Comparison of ENCODE assay signal across 8 cellular contexts in genomic region chr12:47904647-47905312, GRCh38. TPM values are rescaled to one million over a fixed set of nuclear protein-coding genes. Genes with fewer than 3 reads are reported as not detected.
A peak's percentile ranks its signal among the peaks of the same experiment; 100 is the strongest.
DNase-seq lines count a peak whose midpoint lies in the region; ATAC-seq and TF ChIP-seq lines count a peak whose summit lies in the region.

Gene VDR (minus strand): TSS chr12:47904994. CDS start chr12:47879113, 25,881 bp downstream.

- H3K9me2 ChIP-seq in OCI-LY1 (ENCODE audit: low read depth, low read length), result no peaks in the 10 kb centered on the region

- no peak within 1 kb of the TSS for H2AFZ ChIP-seq in OCI-LY1 (ENCODE audit: low read length)

- no peaks in the 10 kb centered on the region for H3K27me3 ChIP-seq in CD4-positive, alpha-beta memory T cell (ENCODE audit: insufficient read depth, low read length)
- H3K27me3 ChIP-seq in OCI-LY1 (ENCODE audit: insufficient read depth, low read length) (no peaks in the 10 kb centered on the region), esophagus (ENCODE audit: control insufficient read depth in 1 of 2, insufficient read depth in 2 of 2, low read length in 2 of 2) (no peaks in the 10 kb centered on the region), muscle layer of duodenum (ENCODE audit: low read depth, low read length) (no peaks in the 10 kb centered on the region)

- peak within 1 kb of the TSS; percentile 86 to 97 (median 90) for H3K4me3 Mint-ChIP-seq in CD4-positive, alpha-beta memory T cell
- peak within 1 kb of the TSS; percentile 86 to 89 for H3K4me3 Mint-ChIP-seq in stimulated activated naive B cell treated with anti-CD40 and anti-IgM and Interleukin-4, amounts not matched to agents 10 μg/mL and 1 μg/mL and 100 μg/mL, for 72 hours

- H3K4me2 ChIP-seq in OCI-LY1 (ENCODE audit: low read length), result peak within 1 kb of the TSS; percentile 73

- no peaks in the 10 kb centered on the region for H3K36me3 ChIP-seq in CD4-positive, alpha-beta memory T cell (ENCODE audit: insufficient read depth, low read length)
- H3K36me3 ChIP-seq in OCI-LY1 (ENCODE audit: insufficient read depth, low read length) (no peaks in the 10 kb centered on the region), esophagus (ENCODE audit: control insufficient read depth in 2 of 2, insufficient read depth in 2 of 2, low read length in 1 of 2) (no peaks in the 10 kb centered on the region), muscle layer of duodenum (ENCODE audit: control insufficient read depth in 1 of 2, insufficient read depth in 2 of 2, low read length in 2 of 2) (no peaks in the 10 kb centered on the region)

- no peaks in the 10 kb centered on the region for H4K20me1 ChIP-seq in OCI-LY1 (ENCODE audit: insufficient read depth, low read length)

- POLR2A ChIA-PET in CD4-positive, alpha-beta memory T cell (lab: Charles Lee; ENCODE audit: partially characterized antibody), result interaction anchor here (0.9 to 4.2 kb wide), 11 partner anchors 9 to 292 kb away, joined by 3 to 40 read pairs (median 5); partner anchors contain the start of genes ASB8 and TMEM106C

- 0 to 1% methylated on average over 48 of the region's 48 CpGs for WGBS in esophagus, 2 donors

- no peaks in the 10 kb centered on the region for H3K79me2 ChIP-seq in OCI-LY1 (ENCODE audit: insufficient read depth, low read length)

- CTCF ChIA-PET in CD4-positive, alpha-beta memory T cell (lab: Charles Lee; ENCODE audit: partially characterized antibody), result interaction anchor here (0.8 to 2.4 kb wide), 16 partner anchors 9 to 295 kb away, joined by 3 to 18 read pairs (median 4); partner anchors contain the start of genes ASB8 and TMEM106C

- peak; percentile 62 to 79 (median 67) for DNase-seq in CD4-positive, alpha-beta memory T cell
- DNase-seq in GM20000 (ENCODE audit: low spot score), result peak; percentile 91
- peak in 75 of 76 experiments; percentile 23 to 96 (median 73) for DNase-seq in HUDEP-2 (lab: John Stamatoyannopoulos, UW; ENCODE audit: unreplicated experiment in 76 of 76)
- DNase-seq in activated T-cell treated with anti-CD3 and anti-CD28 coated beads for 24 hours (ENCODE audit: low read depth), result peak; percentile 61
- DNase-seq in stimulated activated naive B cell treated with anti-CD40 and anti-IgM and Interleukin-4, amounts not matched to agents 10 μg/mL and 1 μg/mL and 100 μg/mL, for 72 hours, result peak; percentile 60

- H3K27me3 Mint-ChIP-seq in CD4-positive, alpha-beta memory T cell, result peaks cover 0 to 1% of the 10 kb centered on the region in 2 donors
- peaks cover 16 to 36% of the 10 kb centered on the region in 2 donors for H3K27me3 Mint-ChIP-seq in stimulated activated naive B cell treated with anti-CD40 and anti-IgM and Interleukin-4, amounts not matched to agents 10 μg/mL and 1 μg/mL and 100 μg/mL, for 72 hours

- peak within 1 kb of the TSS; percentile 78 to 86 for H3K4me3 ChIP-seq in CD4-positive, alpha-beta memory T cell (ENCODE audit: low read length in 2 of 2)
- H3K4me3 ChIP-seq in OCI-LY1 (ENCODE audit: low read depth, low read length, poor library complexity, severe bottlenecking), result peak within 1 kb of the TSS; percentile 60
- H3K4me3 ChIP-seq in esophagus (ENCODE audit: low read depth in 1 of 2, low read length in 2 of 2), result peak within 1 kb of the TSS; percentile 69 to 80
- peak within 1 kb of the TSS; percentile 75 to 77 for H3K4me3 ChIP-seq in muscle layer of duodenum (ENCODE audit: low read depth in 1 of 2, low read length in 2 of 2)

- peak; percentile 76 to 83 for ATAC-seq in stimulated activated naive B cell treated with anti-CD40 and anti-IgM and Interleukin-4, amounts not matched to agents 10 μg/mL and 1 μg/mL and 100 μg/mL, for 72 hours (replicated peaks)

- peak within 1 kb of the TSS; percentile 36 for H3K27ac ChIP-seq in CD4-positive, alpha-beta memory T cell (ENCODE audit: low read depth, low read length)
- H3K27ac ChIP-seq in OCI-LY1 (ENCODE audit: low read depth, low read length, poor library complexity, severe bottlenecking) (no peak within 1 kb of the TSS), esophagus (ENCODE audit: low read depth in 2 of 2, low read length in 1 of 2) (peak within 1 kb of the TSS; percentile 88 to 95), muscle layer of duodenum (ENCODE audit: low read length) (peak within 1 kb of the TSS; percentile 80)

- peak within 1 kb of the TSS; percentile 20 to 94 (median 74) for H3K27ac Mint-ChIP-seq in CD4-positive, alpha-beta memory T cell
- peak within 1 kb of the TSS; percentile 83 for H3K27ac Mint-ChIP-seq in stimulated activated naive B cell treated with anti-CD40 and anti-IgM and Interleukin-4, amounts not matched to agents 10 μg/mL and 1 μg/mL and 100 μg/mL, for 72 hours

- no peak for TF ChIP-seq CTCF in GM20000 (IDR thresholded peaks at IDR 0.05; ENCODE audit: extremely low read depth, missing control alignments)
- TF ChIP-seq CTCF in OCI-LY1 (IDR thresholded peaks at IDR 0.05; ENCODE audit: low read length), result no peak

- H3F3A ChIP-seq in OCI-LY1 (ENCODE audit: insufficient read depth, low read length), result no peaks in the 10 kb centered on the region

- peaks cover 0 to 2% of the 10 kb centered on the region in 2 donors for H3K36me3 Mint-ChIP-seq in CD4-positive, alpha-beta memory T cell
- H3K36me3 Mint-ChIP-seq in stimulated activated naive B cell treated with anti-CD40 and anti-IgM and Interleukin-4, amounts not matched to agents 10 μg/mL and 1 μg/mL and 100 μg/mL, for 72 hours, result peaks cover 17 to 20% of the 10 kb centered on the region in 2 donors

- H3K9ac ChIP-seq in OCI-LY1 (ENCODE audit: low read length), result peak within 1 kb of the TSS; percentile 49; the same call in 1 of the 2 replicates

- H3K9me3 Mint-ChIP-seq in CD4-positive, alpha-beta memory T cell, result no peaks in the 10 kb centered on the region
- H3K9me3 Mint-ChIP-seq in stimulated activated naive B cell treated with anti-CD40 and anti-IgM and Interleukin-4, amounts not matched to agents 10 μg/mL and 1 μg/mL and 100 μg/mL, for 72 hours, result no peaks in the 10 kb centered on the region

- H3K4me1 ChIP-seq in CD4-positive, alpha-beta memory T cell (ENCODE audit: insufficient read depth, low read length), result peaks cover 53% of the 10 kb centered on the region
- peaks cover 18% of the 10 kb centered on the region for H3K4me1 ChIP-seq in OCI-LY1 (ENCODE audit: insufficient read depth, low read length, severe bottlenecking)
- H3K4me1 ChIP-seq in esophagus (ENCODE audit: control insufficient read depth in 2 of 2, insufficient read depth in 2 of 2, low read length in 1 of 2), result peaks cover 3 to 26% of the 10 kb centered on the region in 2 donors
- peaks cover 7 to 20% of the 10 kb centered on the region in 2 donors for H3K4me1 ChIP-seq in muscle layer of duodenum (ENCODE audit: control insufficient read depth in 1 of 2, insufficient read depth in 2 of 2, low read length in 2 of 2)

- intact Hi-C loops in CD4-positive, alpha-beta memory T cell (cut with micrococcal nuclease), result loop anchor here (1.0 to 2.0 kb wide), 3 partner anchors 22 to 59 kb away; partner anchors contain the start of gene TMEM106C

- H3K4me1 Mint-ChIP-seq in CD4-positive, alpha-beta memory T cell, result peaks cover 29 to 67% (median 48%) of the 10 kb centered on the region in 4 donors
- H3K4me1 Mint-ChIP-seq in stimulated activated naive B cell treated with anti-CD40 and anti-IgM and Interleukin-4, amounts not matched to agents 10 μg/mL and 1 μg/mL and 100 μg/mL, for 72 hours, result peaks cover 42 to 59% of the 10 kb centered on the region in 2 donors

- H3K9me3 ChIP-seq in CD4-positive, alpha-beta memory T cell (ENCODE audit: control insufficient read depth in 1 of 2, low read length in 2 of 2), result no peaks in the 10 kb centered on the region
- H3K9me3 ChIP-seq in OCI-LY1 (ENCODE audit: low read length) (no peaks in the 10 kb centered on the region), esophagus (ENCODE audit: control insufficient read depth in 2 of 2, insufficient read depth in 1 of 2, low read depth in 1 of 2, low read length in 1 of 2) (no peaks in the 10 kb centered on the region), muscle layer of duodenum (ENCODE audit: control insufficient read depth in 1 of 2, low read length in 2 of 2) (no peaks in the 10 kb centered on the region)

RNA-seq across cellular contexts. Expression of gene VDR, which starts in this region (rescaled TPM):
- 1 to 10 TPM; 1.6 to 3.2 TPM for total RNA-seq in CD4-positive, alpha-beta memory T cell
- under 1 TPM; 0.37 to 0.45 TPM for polyA plus RNA-seq in CD4-positive, alpha-beta memory T cell
- 10 to 100 TPM in 1 of 2 donors, 1 to 10 TPM in 1; 8.8 to 10.8 TPM for polyA plus RNA-seq in esophagus

Comparison
In these comparisons a context has a peak if more than half of its experiments do, and no peak if none do; other contexts are left out.
1. RNA of gene VDR (polyA plus RNA-seq): 8.8 to 10.8 TPM in esophagus; 0.37 to 0.45 TPM in CD4-positive, alpha-beta memory T cell; every median in the first group is over 4 times any median in the second.
2. Peak in every context shown above with its lines, with median percentiles within 50 percentile points of each other: DNase-seq and H3K4me3 ChIP-seq.